Comparison of ENCODE assay signal across 29 cellular contexts in genomic region chr18:2568605-2569004, GRCh38. TPM values are rescaled to one million over a fixed set of nuclear protein-coding genes. Genes with fewer than 3 reads are reported as not detected.
DNase-seq lines count a peak whose midpoint lies in the region; ATAC-seq and TF ChIP-seq lines count a peak whose summit lies in the region.
"Had no signal": no experiment of that assay in that cellular context is flagged by ENCODE, and none has a peak within 500 bp of the region (broad histone marks: within the 10 kb centered on the region; RNA-seq: fewer than 3 reads in every experiment).

No MANE protein-coding gene starts in this region.

- intact Hi-C loops in activated naive CD4-positive, alpha-beta T cell treated with anti-CD3 and anti-CD28 coated beads for 36 hours (cut with micrococcal nuclease) = no loop called here
- intact Hi-C loops in activated T-helper 2 cell treated with anti-CD3 and anti-CD28 coated beads, Interferon-gamma antibody, Interleukin-2, Interleukin-4, amounts not matched to agents 10 μg/mL and 5 μg/mL and 100 μg/mL, durations not matched to agents 14 hours and 24 hours and 36 hours (cut with micrococcal nuclease) = no loop called here
- intact Hi-C loops in lower leg skin (cut with DNase I; ENCODE audit: low total_unique reads) = no loop called here

- no peaks in the 10 kb centered on the region for H3K36me3 ChIP-seq in CD8-positive, alpha-beta memory T cell (ENCODE audit: insufficient read depth, low read length)
- H3K36me3 ChIP-seq: right lobe of liver had no signal

- no peaks in the 10 kb centered on the region for H3K27me3 Mint-ChIP-seq in activated naive CD4-positive, alpha-beta T cell treated with anti-CD3 and anti-CD28 coated beads, Interleukin-2, amount 10 ng/mL, durations not matched to agents 7 days and 5 days
- H3K27me3 Mint-ChIP-seq in activated naive CD4-positive, alpha-beta T cell treated with anti-CD3 and anti-CD28 coated beads for 36 hours (ENCODE audit: low read depth) = no peaks in the 10 kb centered on the region
- peaks cover 0 to 2% of the 10 kb centered on the region in 2 donors for H3K27me3 Mint-ChIP-seq in CD8-positive, alpha-beta memory T cell
- no peaks in the 10 kb centered on the region for H3K27me3 Mint-ChIP-seq in activated T-helper 2 cell treated with anti-CD3 and anti-CD28 coated beads, Interferon-gamma antibody, Interleukin-2, Interleukin-4, amounts not matched to agents 10 μg/mL and 5 μg/mL and 100 μg/mL, durations not matched to agents 14 hours and 24 hours and 36 hours (ENCODE audit: low read depth)
- no peaks in the 10 kb centered on the region for H3K27me3 Mint-ChIP-seq in natural killer cell treated with Interleukin-12 subunit alpha and Interleukin-12 subunit beta and Interleukin-15 and Interleukin-18, amount 100 ng/mL, for 72 hours
- H3K27me3 Mint-ChIP-seq: progenitor cell of endocrine pancreas had no signal

- H3K4me3 ChIP-seq in CD8-positive, alpha-beta memory T cell (ENCODE audit: low read length) = no peak overlapping the region
- no peak overlapping the region for H3K4me3 ChIP-seq in lower leg skin (ENCODE audit: low read depth, poor library complexity, severe bottlenecking)
- H3K4me3 ChIP-seq: gastroesophageal sphincter, hepatocyte, right lobe of liver, SK-N-MC had no signal

- no peak for DNase-seq in activated naive CD4-positive, alpha-beta T cell treated with anti-CD3 and anti-CD28 coated beads, Interleukin-2, amount 10 ng/mL, durations not matched to agents 7 days and 5 days
- DNase-seq in activated naive CD4-positive, alpha-beta T cell treated with anti-CD3 and anti-CD28 coated beads for 36 hours = no peak
- DNase-seq in CD8-positive, alpha-beta memory T cell = no peak
- DNase-seq in activated T-helper 2 cell treated with anti-CD3 and anti-CD28 coated beads, Interferon-gamma antibody, Interleukin-2, Interleukin-4, amounts not matched to agents 10 μg/mL and 5 μg/mL and 100 μg/mL, durations not matched to agents 14 hours and 24 hours and 36 hours (ENCODE audit: low spot score) = no peak
- no peak for DNase-seq in natural killer cell treated with Interleukin-12 subunit alpha and Interleukin-12 subunit beta and Interleukin-15 and Interleukin-18, amount 100 ng/mL, for 72 hours (ENCODE audit: low spot score)
- DNase-seq in GF-D8 (lab: John Stamatoyannopoulos, UW) = no peak
- DNase-seq in NCI-H345 treated with DMSO at 0.1 percent for 48 hours (lab: John Stamatoyannopoulos, UW; ENCODE audit: unreplicated experiment) = no peak
- DNase-seq in lower leg skin (ENCODE audit: low spot score in 2 of 2) = no peak
- DNase-seq: activated naive CD4-positive, alpha-beta T cell treated with Interleukin-2 at 50 U/mL for 16 hours; anterior cingulate cortex; DMS153; H9; mammary epithelial cell; NCI-H1930; NCI-H2171 treated with DMSO at 0.1 percent for 48 hours; NCI-H510A treated with DMSO at 0.1 percent for 48 hours; nucleus accumbens; right lobe of liver; spleen; stimulated activated CD4-positive, alpha-beta T cell treated with anti-CD3 and anti-CD28 coated beads, Interleukin-2, amount 100 ng/mL, for 48 hours; trophoblast cell had no signal

- peak overlapping the region; percentile 0 for H3K4me3 Mint-ChIP-seq in activated naive CD4-positive, alpha-beta T cell treated with anti-CD3 and anti-CD28 coated beads, Interleukin-2, amount 10 ng/mL, durations not matched to agents 7 days and 5 days
- no peak overlapping the region for H3K4me3 Mint-ChIP-seq in activated naive CD4-positive, alpha-beta T cell treated with anti-CD3 and anti-CD28 coated beads for 36 hours
- peak overlapping the region in 5 of 7 donors; percentile 86 to 100 (median 99) for H3K4me3 Mint-ChIP-seq in CD8-positive, alpha-beta memory T cell
- H3K4me3 Mint-ChIP-seq in activated T-helper 2 cell treated with anti-CD3 and anti-CD28 coated beads, Interferon-gamma antibody, Interleukin-2, Interleukin-4, amounts not matched to agents 10 μg/mL and 5 μg/mL and 100 μg/mL, durations not matched to agents 14 hours and 24 hours and 36 hours (ENCODE audit: low read depth) = peak overlapping the region; percentile 18
- peak overlapping the region; percentile 99 for H3K4me3 Mint-ChIP-seq in natural killer cell treated with Interleukin-12 subunit alpha and Interleukin-12 subunit beta and Interleukin-15 and Interleukin-18, amount 100 ng/mL, for 72 hours

- no peak for ATAC-seq in natural killer cell treated with Interleukin-12 subunit alpha and Interleukin-12 subunit beta and Interleukin-15 and Interleukin-18, amount 100 ng/mL, for 72 hours
- ATAC-seq: activated CD4-positive, CD25-positive, alpha-beta regulatory T cell treated with anti-CD3 and anti-CD28 coated beads, Interleukin-2, amount 50 U/mL, for 24 hours; gastroesophageal sphincter; right lobe of liver had no signal

- H3K4me1 Mint-ChIP-seq in activated naive CD4-positive, alpha-beta T cell treated with anti-CD3 and anti-CD28 coated beads, Interleukin-2, amount 10 ng/mL, durations not matched to agents 7 days and 5 days = peaks cover 45% of the 10 kb centered on the region
- H3K4me1 Mint-ChIP-seq in activated naive CD4-positive, alpha-beta T cell treated with anti-CD3 and anti-CD28 coated beads for 36 hours (ENCODE audit: low read depth) = peaks cover 50% of the 10 kb centered on the region
- H3K4me1 Mint-ChIP-seq in CD8-positive, alpha-beta memory T cell = peaks cover 54 to 81% (median 80%) of the 10 kb centered on the region in 3 donors
- peaks cover 46% of the 10 kb centered on the region for H3K4me1 Mint-ChIP-seq in activated T-helper 2 cell treated with anti-CD3 and anti-CD28 coated beads, Interferon-gamma antibody, Interleukin-2, Interleukin-4, amounts not matched to agents 10 μg/mL and 5 μg/mL and 100 μg/mL, durations not matched to agents 14 hours and 24 hours and 36 hours (ENCODE audit: low read depth)
- H3K4me1 Mint-ChIP-seq in natural killer cell treated with Interleukin-12 subunit alpha and Interleukin-12 subunit beta and Interleukin-15 and Interleukin-18, amount 100 ng/mL, for 72 hours (ENCODE audit: low read depth in 2 of 2) = peaks cover 27 to 51% of the 10 kb centered on the region in 2 donors

- peaks cover 46% of the 10 kb centered on the region for H3K36me3 Mint-ChIP-seq in activated naive CD4-positive, alpha-beta T cell treated with anti-CD3 and anti-CD28 coated beads, Interleukin-2, amount 10 ng/mL, durations not matched to agents 7 days and 5 days
- peaks cover 41% of the 10 kb centered on the region for H3K36me3 Mint-ChIP-seq in activated naive CD4-positive, alpha-beta T cell treated with anti-CD3 and anti-CD28 coated beads for 36 hours (ENCODE audit: low read depth)
- H3K36me3 Mint-ChIP-seq in CD8-positive, alpha-beta memory T cell = peaks cover 6 to 44% (median 6%) of the 10 kb centered on the region in 3 donors
- peaks cover 55% of the 10 kb centered on the region for H3K36me3 Mint-ChIP-seq in activated T-helper 2 cell treated with anti-CD3 and anti-CD28 coated beads, Interferon-gamma antibody, Interleukin-2, Interleukin-4, amounts not matched to agents 10 μg/mL and 5 μg/mL and 100 μg/mL, durations not matched to agents 14 hours and 24 hours and 36 hours (ENCODE audit: low read depth)
- H3K36me3 Mint-ChIP-seq in natural killer cell treated with Interleukin-12 subunit alpha and Interleukin-12 subunit beta and Interleukin-15 and Interleukin-18, amount 100 ng/mL, for 72 hours = peaks cover 14% of the 10 kb centered on the region

- no peak overlapping the region for H3K27ac ChIP-seq in CD8-positive, alpha-beta memory T cell (ENCODE audit: low read depth, low read length)
- H3K27ac ChIP-seq: gastroesophageal sphincter, hepatocyte, HL-60, KMS-11, right lobe of liver, SK-N-MC, spleen had no signal

- POLR2A ChIA-PET in CD8-positive, alpha-beta memory T cell (lab: Charles Lee) = interaction anchor here (1.1 kb wide), 1 partner anchor 87 kb away, joined by 3 read pairs; the partner anchor contains the start of gene SMCHD1

- peaks cover 28% of the 10 kb centered on the region for H3K4me1 ChIP-seq in CD8-positive, alpha-beta memory T cell (ENCODE audit: insufficient read depth, low read length)

- WGBS in lower leg skin, 2 donors = 90 to 95% methylated on average over 3 of the region's 3 CpGs

- H3K9me3 Mint-ChIP-seq in activated naive CD4-positive, alpha-beta T cell treated with anti-CD3 and anti-CD28 coated beads, Interleukin-2, amount 10 ng/mL, durations not matched to agents 7 days and 5 days = no peaks in the 10 kb centered on the region
- H3K9me3 Mint-ChIP-seq in activated naive CD4-positive, alpha-beta T cell treated with anti-CD3 and anti-CD28 coated beads for 36 hours = no peaks in the 10 kb centered on the region
- no peaks in the 10 kb centered on the region for H3K9me3 Mint-ChIP-seq in CD8-positive, alpha-beta memory T cell
- no peaks in the 10 kb centered on the region for H3K9me3 Mint-ChIP-seq in activated T-helper 2 cell treated with anti-CD3 and anti-CD28 coated beads, Interferon-gamma antibody, Interleukin-2, Interleukin-4, amounts not matched to agents 10 μg/mL and 5 μg/mL and 100 μg/mL, durations not matched to agents 14 hours and 24 hours and 36 hours
- no peaks in the 10 kb centered on the region for H3K9me3 Mint-ChIP-seq in natural killer cell treated with Interleukin-12 subunit alpha and Interleukin-12 subunit beta and Interleukin-15 and Interleukin-18, amount 100 ng/mL, for 72 hours
- H3K9me3 Mint-ChIP-seq: H9; T-helper 1 cell treated with Interleukin-12 subunit alpha and Interleukin-12 subunit beta and Interleukin-4 antibody, amounts not matched to agents 30 μg/mL and 1 μg/mL, for 36 hours had no signal

- CTCF ChIA-PET in activated naive CD4-positive, alpha-beta T cell treated with anti-CD3 and anti-CD28 coated beads, Interleukin-2, amount 10 ng/mL, durations not matched to agents 7 days and 5 days (lab: Charles Lee) = no interaction called here
- CTCF ChIA-PET in activated naive CD4-positive, alpha-beta T cell treated with anti-CD3 and anti-CD28 coated beads for 36 hours (lab: Charles Lee) = interaction anchor here (1.2 kb wide), 1 partner anchor 11 kb away, joined by 4 read pairs; no protein-coding TSS in a partner anchor
- CTCF ChIA-PET in CD8-positive, alpha-beta memory T cell (lab: Charles Lee) = no interaction called here

- no peak for TF ChIP-seq POLR2A in lower leg skin (IDR thresholded peaks at IDR 0.05)

- H3K27me3 ChIP-seq in CD8-positive, alpha-beta memory T cell (ENCODE audit: insufficient read depth, low read length, poor library complexity, severe bottlenecking) = no peaks in the 10 kb centered on the region
- H3K27me3 ChIP-seq: gastroesophageal sphincter, hepatocyte, right lobe of liver, spleen had no signal

- TF ChIP-seq CTCF in lower leg skin (IDR thresholded peaks at IDR 0.05) = no peak

- no peak overlapping the region for H3K27ac Mint-ChIP-seq in activated naive CD4-positive, alpha-beta T cell treated with anti-CD3 and anti-CD28 coated beads, Interleukin-2, amount 10 ng/mL, durations not matched to agents 7 days and 5 days
- H3K27ac Mint-ChIP-seq in activated naive CD4-positive, alpha-beta T cell treated with anti-CD3 and anti-CD28 coated beads for 36 hours = no peak overlapping the region
- peak overlapping the region in 7 of 8 donors; percentile 17 to 100 (median 76) for H3K27ac Mint-ChIP-seq in CD8-positive, alpha-beta memory T cell
- H3K27ac Mint-ChIP-seq in activated T-helper 2 cell treated with anti-CD3 and anti-CD28 coated beads, Interferon-gamma antibody, Interleukin-2, Interleukin-4, amounts not matched to agents 10 μg/mL and 5 μg/mL and 100 μg/mL, durations not matched to agents 14 hours and 24 hours and 36 hours = no peak overlapping the region
- peak overlapping the region; percentile 19 to 98 for H3K27ac Mint-ChIP-seq in natural killer cell treated with Interleukin-12 subunit alpha and Interleukin-12 subunit beta and Interleukin-15 and Interleukin-18, amount 100 ng/mL, for 72 hours
- H3K27ac Mint-ChIP-seq: progenitor cell of endocrine pancreas; T-helper 1 cell treated with Interleukin-12 subunit alpha and Interleukin-12 subunit beta and Interleukin-4 antibody, amounts not matched to agents 30 μg/mL and 1 μg/mL, for 36 hours had no signal

- H3K9me3 ChIP-seq in CD8-positive, alpha-beta memory T cell (ENCODE audit: low read length) = no peaks in the 10 kb centered on the region
- H3K9me3 ChIP-seq: gastroesophageal sphincter, right lobe of liver, spleen had no signal

RNA-seq across cellular contexts. Expression of gene METTL4, which starts 2.7 kb away (rescaled TPM):
- total RNA-seq in activated naive CD4-positive, alpha-beta T cell treated with anti-CD3 and anti-CD28 coated beads for 36 hours = 10 to 100 TPM; 19.4 to 20.6 TPM
- 10 to 100 TPM; 21.4 to 22.8 TPM for total RNA-seq in CD8-positive, alpha-beta memory T cell
- 14.4 TPM for polyA plus RNA-seq in CD8-positive, alpha-beta memory T cell
- total RNA-seq in activated T-helper 2 cell treated with anti-CD3 and anti-CD28 coated beads, Interferon-gamma antibody, Interleukin-2, Interleukin-4, amounts not matched to agents 10 μg/mL and 5 μg/mL and 100 μg/mL, durations not matched to agents 14 hours and 24 hours and 36 hours = 17.8 and 18.3 TPM in 2 replicates
- 10 to 100 TPM; 17.5 to 22.3 TPM for total RNA-seq in natural killer cell treated with Interleukin-12 subunit alpha and Interleukin-12 subunit beta and Interleukin-15 and Interleukin-18, amount 100 ng/mL, for 72 hours
- total RNA-seq in lower leg skin = 1 to 10 TPM; 2.1 to 6.0 (median 4.0) TPM

RNA-seq across cellular contexts. Expression of gene NDC80, which starts 2.8 kb away (rescaled TPM):
- 100 to 1,000 TPM in 1 of 2 experiments, 10 to 100 TPM in 1; 96.8 to 108 TPM for total RNA-seq in activated naive CD4-positive, alpha-beta T cell treated with anti-CD3 and anti-CD28 coated beads for 36 hours
- 10 to 100 TPM; 41.6 to 44.4 TPM for total RNA-seq in CD8-positive, alpha-beta memory T cell
- 5.4 TPM for polyA plus RNA-seq in CD8-positive, alpha-beta memory T cell
- 41.5 and 43.0 TPM in 2 replicates for total RNA-seq in activated T-helper 2 cell treated with anti-CD3 and anti-CD28 coated beads, Interferon-gamma antibody, Interleukin-2, Interleukin-4, amounts not matched to agents 10 μg/mL and 5 μg/mL and 100 μg/mL, durations not matched to agents 14 hours and 24 hours and 36 hours
- total RNA-seq in natural killer cell treated with Interleukin-12 subunit alpha and Interleukin-12 subunit beta and Interleukin-15 and Interleukin-18, amount 100 ng/mL, for 72 hours = 10 to 100 TPM; 24.5 to 52.3 TPM
- total RNA-seq in lower leg skin = 1 to 10 TPM in 2 of 4 donors, under 1 TPM in 2; 0.29 to 2.4 (median 1.4) TPM

Comparison
In these comparisons a context has a peak if more than half of its experiments do, and no peak if none do; other contexts are left out.
1. H3K27ac Mint-ChIP-seq: peak in CD8-positive, alpha-beta memory T cell (7 of 8) and natural killer cell treated with Interleukin-12 subunit alpha and Interleukin-12 subunit beta and Interleukin-15 and Interleukin-18, amount 100 ng/mL, for 72 hours (2 of 2); none in activated naive CD4-positive, alpha-beta T cell treated with anti-CD3 and anti-CD28 coated beads, Interleukin-2, amount 10 ng/mL, durations not matched to agents 7 days and 5 days (single experiment), activated naive CD4-positive, alpha-beta T cell treated with anti-CD3 and anti-CD28 coated beads for 36 hours (single experiment) and activated T-helper 2 cell treated with anti-CD3 and anti-CD28 coated beads, Interferon-gamma antibody, Interleukin-2, Interleukin-4, amounts not matched to agents 10 μg/mL and 5 μg/mL and 100 μg/mL, durations not matched to agents 14 hours and 24 hours and 36 hours (single experiment).
2. RNA of gene NDC80, which starts 2.8 kb away (total RNA-seq): 96.8 to 108 TPM in activated naive CD4-positive, alpha-beta T cell treated with anti-CD3 and anti-CD28 coated beads for 36 hours, 24.5 to 52.3 TPM in natural killer cell treated with Interleukin-12 subunit alpha and Interleukin-12 subunit beta and Interleukin-15 and Interleukin-18, amount 100 ng/mL, for 72 hours, 41.6 to 44.4 TPM in CD8-positive, alpha-beta memory T cell and 41.5 to 43.0 TPM in activated T-helper 2 cell treated with anti-CD3 and anti-CD28 coated beads, Interferon-gamma antibody, Interleukin-2, Interleukin-4, amounts not matched to agents 10 μg/mL and 5 μg/mL and 100 μg/mL, durations not matched to agents 14 hours and 24 hours and 36 hours; 0.29 to 2.4 TPM in lower leg skin; every median in the first group is over 4 times any median in the second.